In genomic region chr1:35439626-35440025, GRCh38 we compare ENCODE assay signal across 25 cellular contexts.
A peak's percentile ranks its signal among the peaks of the same experiment; 100 is the strongest.
DNase-seq lines count a peak whose midpoint lies in the region; ATAC-seq, FAIRE-seq and TF ChIP-seq lines count a peak whose summit lies in the region.
"Had no signal": no experiment of that assay in that cellular context is flagged by ENCODE, and none has a peak within 500 bp of the region (broad histone marks: within the 10 kb centered on the region; RNA-seq: fewer than 3 reads in every experiment).

No MANE protein-coding gene starts in this region.

- POLR2A ChIA-PET in PC-3 (lab: Charles Lee; ENCODE audit: unreplicated experiment), result interaction anchor here (0.6 kb wide), 1 partner anchor 85 kb away, joined by 3 read pairs; no protein-coding TSS in a partner anchor
- POLR2A ChIA-PET in naive thymus-derived CD8-positive, alpha-beta T cell (lab: Charles Lee), result no interaction called here

- no peak for DNase-seq in CD4-positive, CD25-positive, alpha-beta regulatory T cell
- DNase-seq in PC-3, result peak; percentile 51
- DNase-seq in endodermal cell, result peak; percentile 24
- DNase-seq in naive thymus-derived CD8-positive, alpha-beta T cell, result no peak
- DNase-seq in mucosa of descending colon, result no peak
- DNase-seq in kidney, result no peak
- DNase-seq in endothelial cell (ENCODE audit: low spot score), result no peak
- no peak for DNase-seq in effector memory CD4-positive, alpha-beta T cell
- DNase-seq: CD8-positive, alpha-beta T cell; GDM1; GOT3; HCEC 1CT; NCI-H1092 treated with DMSO at 0.1 percent for 48 hours; NCI-H1436 treated with DMSO at 0.1 percent for 48 hours; NCI-H2029; NCI-H2227 treated with DMSO at 0.1 percent for 48 hours; NCI-H510A treated with DMSO at 0.1 percent for 48 hours; NCI-H774; NK-92 treated with Interleukin-12 subunit alpha and Interleukin-12 subunit beta, amount 100 ng/mL, for 24 hours; Peyer's patch; SJCRH30 had no signal

- CTCF ChIA-PET in PC-3 (lab: Charles Lee), result no interaction called here

- ATAC-seq in CD4-positive, CD25-positive, alpha-beta regulatory T cell (ENCODE audit: low read depth in 2 of 2), result no peak
- no peak; the same call in 1 of the 2 replicates for ATAC-seq in PC-3
- ATAC-seq in naive thymus-derived CD8-positive, alpha-beta T cell, result no peak
- no peak for ATAC-seq in mucosa of descending colon
- ATAC-seq: CD8-positive, alpha-beta T cell; K562 had no signal

- H2AFZ ChIP-seq in PC-3 (ENCODE audit: low read length), result no peak overlapping the region

- no peak overlapping the region for H3K4me3 Mint-ChIP-seq in CD4-positive, CD25-positive, alpha-beta regulatory T cell
- H3K4me3 Mint-ChIP-seq in endodermal cell, result no peak overlapping the region
- peak overlapping the region in 1 of 10 donors; percentile 25 for H3K4me3 Mint-ChIP-seq in naive thymus-derived CD8-positive, alpha-beta T cell
- H3K4me3 Mint-ChIP-seq in endothelial cell (ENCODE audit: unreplicated experiment), result no peak overlapping the region
- H3K4me3 Mint-ChIP-seq: B cell; CD8-positive, alpha-beta T cell had no signal

- intact Hi-C loops in PC-3 (cut with micrococcal nuclease), result no loop called here
- intact Hi-C loops in mucosa of descending colon (cut with DNase I, micrococcal nuclease), result no loop called here
- intact Hi-C loops in kidney (cut with DNase I), result no loop called here

- TF ChIP-seq CTCF in PC-3 (conservative IDR thresholded peaks at IDR 0.05; ENCODE audit: low read depth, low read length) (no peak), endodermal cell (conservative IDR thresholded peaks at IDR 0.05) (no peak), mucosa of descending colon (IDR thresholded peaks at IDR 0.05) (no peak), kidney (IDR thresholded peaks at IDR 0.05; ENCODE audit: borderline replicate concordance, extremely low read depth, insufficient read depth) (no peak), endothelial cell (IDR thresholded peaks at IDR 0.05; ENCODE audit: unreplicated experiment) (no peak)

- H3F3A ChIP-seq in PC-3 (ENCODE audit: low read length, unreplicated experiment), result no peaks in the 10 kb centered on the region

- no TSS peak for BruUV-seq in PC-3 (replicated peaks; lab: Mats Ljungman, UMichigan)

- H3K36me3 Mint-ChIP-seq in CD4-positive, CD25-positive, alpha-beta regulatory T cell, result peaks cover 63% of the 10 kb centered on the region
- H3K36me3 Mint-ChIP-seq in endodermal cell (ENCODE audit: low read depth) (peaks cover 69% of the 10 kb centered on the region), endothelial cell (ENCODE audit: low read depth, unreplicated experiment) (peaks cover 44% of the 10 kb centered on the region)
- H3K36me3 Mint-ChIP-seq in naive thymus-derived CD8-positive, alpha-beta T cell, result peaks cover 5 to 68% (median 12%) of the 10 kb centered on the region in 3 donors

- no peak for FAIRE-seq in kidney (lab: Jason Lieb, UNC)
- FAIRE-seq: A204.1, GM18507 had no signal

- H3K9me2 ChIP-seq in PC-3 (replicated peaks; ENCODE audit: low read length), result no peaks in the 10 kb centered on the region

- no peak overlapping the region for H3K9ac ChIP-seq in PC-3 (ENCODE audit: low read length)
- H3K9ac ChIP-seq in endodermal cell (ENCODE audit: extremely low read depth, low read length, poor library complexity, severe bottlenecking), result no peak overlapping the region
- no peak overlapping the region for H3K9ac ChIP-seq in kidney (ENCODE audit: low read length in 2 of 2)

- no peaks in the 10 kb centered on the region for H3K79me2 ChIP-seq in PC-3 (ENCODE audit: low read length)

- peaks cover 0 to 9% (median under 1%) of the 10 kb centered on the region in 4 donors for H3K4me1 Mint-ChIP-seq in CD4-positive, CD25-positive, alpha-beta regulatory T cell
- H3K4me1 Mint-ChIP-seq in endodermal cell, result peaks cover 24% of the 10 kb centered on the region
- H3K4me1 Mint-ChIP-seq in naive thymus-derived CD8-positive, alpha-beta T cell, result peaks cover 23 to 47% (median 34%) of the 10 kb centered on the region in 4 donors
- peaks cover 22% of the 10 kb centered on the region for H3K4me1 Mint-ChIP-seq in endothelial cell (ENCODE audit: unreplicated experiment)
- H3K4me1 Mint-ChIP-seq: B cell had no signal

- no peak overlapping the region for H3K27ac ChIP-seq in CD4-positive, CD25-positive, alpha-beta regulatory T cell (ENCODE audit: insufficient read depth, low read length, poor library complexity, severe bottlenecking)
- peak overlapping the region; percentile 45 for H3K27ac ChIP-seq in PC-3 (ENCODE audit: low read length)
- H3K27ac ChIP-seq in endodermal cell (ENCODE audit: low read depth, low read length), result no peak overlapping the region
- H3K27ac ChIP-seq in kidney (ENCODE audit: low read depth in 2 of 2, low read length in 2 of 2), result no peak overlapping the region
- no peak overlapping the region for H3K27ac ChIP-seq in effector memory CD4-positive, alpha-beta T cell (ENCODE audit: insufficient read depth, low read length, poor library complexity, severe bottlenecking)
- H3K27ac ChIP-seq: Peyer's patch, SJCRH30 had no signal

- H3K36me3 ChIP-seq in CD4-positive, CD25-positive, alpha-beta regulatory T cell (ENCODE audit: control insufficient read depth, insufficient read depth, low read length), result peaks cover 90% of the 10 kb centered on the region
- peaks cover 3% of the 10 kb centered on the region for H3K36me3 ChIP-seq in PC-3 (ENCODE audit: low read depth, low read length)
- H3K36me3 ChIP-seq in endodermal cell (ENCODE audit: control insufficient read depth, insufficient read depth, low read length), result peaks cover 65% of the 10 kb centered on the region
- H3K36me3 ChIP-seq in mucosa of descending colon (ENCODE audit: low read depth), result peaks cover 4% of the 10 kb centered on the region
- H3K36me3 ChIP-seq in kidney (ENCODE audit: control insufficient read depth in 1 of 2, insufficient read depth in 2 of 2, low read length in 2 of 2), result peaks cover 47 to 56% of the 10 kb centered on the region in 2 donors
- peaks cover 68% of the 10 kb centered on the region for H3K36me3 ChIP-seq in effector memory CD4-positive, alpha-beta T cell (ENCODE audit: control insufficient read depth, insufficient read depth, low read length)

- H4K20me1 ChIP-seq in PC-3 (ENCODE audit: low read length), result no peaks in the 10 kb centered on the region

- H3K4me2 ChIP-seq in PC-3 (ENCODE audit: low read length), result peak overlapping the region; percentile 44

- H3K4me3 ChIP-seq in CD4-positive, CD25-positive, alpha-beta regulatory T cell (ENCODE audit: low read depth, low read length), result no peak overlapping the region
- H3K4me3 ChIP-seq in PC-3 (ENCODE audit: low read length) (no peak overlapping the region), endodermal cell (ENCODE audit: low read length) (no peak overlapping the region), mucosa of descending colon (no peak overlapping the region), kidney (ENCODE audit: low read length in 2 of 2) (no peak overlapping the region)
- H3K4me3 ChIP-seq in effector memory CD4-positive, alpha-beta T cell (ENCODE audit: insufficient read depth, low read depth, low read length, poor library complexity, severe bottlenecking), result no peak overlapping the region
- H3K4me3 ChIP-seq: K562, Peyer's patch, SJCRH30 had no signal

- H3K9me3 Mint-ChIP-seq in CD4-positive, CD25-positive, alpha-beta regulatory T cell, result no peaks in the 10 kb centered on the region
- H3K9me3 Mint-ChIP-seq in endodermal cell (no peaks in the 10 kb centered on the region), endothelial cell (ENCODE audit: unreplicated experiment) (no peaks in the 10 kb centered on the region)
- no peaks in the 10 kb centered on the region for H3K9me3 Mint-ChIP-seq in naive thymus-derived CD8-positive, alpha-beta T cell
- H3K9me3 Mint-ChIP-seq: CD8-positive, alpha-beta T cell had no signal

- WGBS in endodermal cell (ENCODE audit: insufficient coverage in 1 of 2, insufficient read length in 1 of 2), 2 experiments, result 97 to 100% methylated on average over 1 of the region's 1 CpG

- no peaks in the 10 kb centered on the region for H3K4me1 ChIP-seq in CD4-positive, CD25-positive, alpha-beta regulatory T cell (ENCODE audit: control insufficient read depth, insufficient read depth, low read length, poor library complexity, severe bottlenecking)
- peaks cover 19% of the 10 kb centered on the region for H3K4me1 ChIP-seq in PC-3 (ENCODE audit: insufficient read depth, low read length)
- peaks cover 3% of the 10 kb centered on the region for H3K4me1 ChIP-seq in endodermal cell (ENCODE audit: control insufficient read depth, insufficient read depth, low read length)
- no peaks in the 10 kb centered on the region for H3K4me1 ChIP-seq in mucosa of descending colon (ENCODE audit: low read depth)
- H3K4me1 ChIP-seq in kidney (ENCODE audit: control insufficient read depth in 1 of 2, insufficient read depth in 1 of 2, low read depth in 1 of 2, low read length in 2 of 2), result no peaks in the 10 kb centered on the region
- H3K4me1 ChIP-seq in effector memory CD4-positive, alpha-beta T cell (ENCODE audit: control insufficient read depth, insufficient read depth, low read length, poor library complexity, severe bottlenecking), result no peaks in the 10 kb centered on the region
- H3K4me1 ChIP-seq: Peyer's patch, SJCRH30 had no signal

- H3K27me3 ChIP-seq in CD4-positive, CD25-positive, alpha-beta regulatory T cell (ENCODE audit: control insufficient read depth, insufficient read depth, low read length), result no peaks in the 10 kb centered on the region
- H3K27me3 ChIP-seq in PC-3 (ENCODE audit: low read length) (no peaks in the 10 kb centered on the region), endodermal cell (ENCODE audit: control insufficient read depth, insufficient read depth, low read length, poor library complexity, severe bottlenecking) (no peaks in the 10 kb centered on the region)
- no peaks in the 10 kb centered on the region for H3K27me3 ChIP-seq in effector memory CD4-positive, alpha-beta T cell (replicated peaks; ENCODE audit: control insufficient read depth, insufficient read depth, low read length, poor library complexity, severe bottlenecking)
- H3K27me3 ChIP-seq: Peyer's patch, SJCRH30 had no signal

- H3K27ac Mint-ChIP-seq in CD4-positive, CD25-positive, alpha-beta regulatory T cell, result peak overlapping the region in 2 of 3 donors; percentile 16 to 63
- H3K27ac Mint-ChIP-seq in endodermal cell (no peak overlapping the region), endothelial cell (ENCODE audit: unreplicated experiment) (no peak overlapping the region)
- peak overlapping the region in 6 of 10 donors; percentile 11 to 82 (median 54) for H3K27ac Mint-ChIP-seq in naive thymus-derived CD8-positive, alpha-beta T cell
- H3K27ac Mint-ChIP-seq: B cell; CD8-positive, alpha-beta T cell had no signal

- H3K27me3 Mint-ChIP-seq in CD4-positive, CD25-positive, alpha-beta regulatory T cell, result no peaks in the 10 kb centered on the region
- H3K27me3 Mint-ChIP-seq in endodermal cell (ENCODE audit: insufficient read depth), result no peaks in the 10 kb centered on the region
- H3K27me3 Mint-ChIP-seq in naive thymus-derived CD8-positive, alpha-beta T cell, result no peaks in the 10 kb centered on the region
- peaks cover 20% of the 10 kb centered on the region for H3K27me3 Mint-ChIP-seq in endothelial cell (ENCODE audit: unreplicated experiment)
- H3K27me3 Mint-ChIP-seq: B cell had no signal

- H3K9me3 ChIP-seq in CD4-positive, CD25-positive, alpha-beta regulatory T cell (ENCODE audit: control insufficient read depth in 2 of 2, low read length in 2 of 2), result no peaks in the 10 kb centered on the region
- H3K9me3 ChIP-seq in PC-3 (ENCODE audit: low read length), result no peaks in the 10 kb centered on the region
- no peaks in the 10 kb centered on the region for H3K9me3 ChIP-seq in endodermal cell (ENCODE audit: control insufficient read depth, low read length)
- no peaks in the 10 kb centered on the region for H3K9me3 ChIP-seq in mucosa of descending colon
- no peaks in the 10 kb centered on the region for H3K9me3 ChIP-seq in kidney (ENCODE audit: control insufficient read depth in 1 of 2, low read length in 2 of 2)
- no peaks in the 10 kb centered on the region for H3K9me3 ChIP-seq in effector memory CD4-positive, alpha-beta T cell (ENCODE audit: control insufficient read depth, low read length)
- H3K9me3 ChIP-seq: Peyer's patch, SJCRH30 had no signal

Comparison
In these comparisons a context has a peak if more than half of its experiments do, and no peak if none do; other contexts are left out.
1. DNase-seq: peak in PC-3 (single experiment) and endodermal cell (single experiment); none in CD4-positive, CD25-positive, alpha-beta regulatory T cell (0 of 3), naive thymus-derived CD8-positive, alpha-beta T cell (0 of 10), mucosa of descending colon (0 of 3), kidney (single experiment), endothelial cell (single experiment) and effector memory CD4-positive, alpha-beta T cell (0 of 3).
2. H3K27ac Mint-ChIP-seq: peak in CD4-positive, CD25-positive, alpha-beta regulatory T cell (2 of 3) and naive thymus-derived CD8-positive, alpha-beta T cell (6 of 10); none in endodermal cell (single experiment) and endothelial cell (single experiment).